ENCODE assay signal across 2 cellular contexts in genomic region chr3:107664614-107665013, GRCh38.
TF ChIP-seq lines count a peak whose summit lies in the region.

No MANE protein-coding gene starts in this region.

TF ChIP-seq in SK-N-SH, 30 proteins besides CTCF, POLR2A, EP300 and RAD21 (continued from another document):
- no peak for TF ChIP-seq REST (IDR thresholded peaks at IDR 0.05; ENCODE audit: low read depth, low read length)
- no peak for TF ChIP-seq PBX3 (IDR thresholded peaks at IDR 0.05)
TF ChIP-seq in SK-N-SH: peak in this region for 0.

TF ChIP-seq in SK-N-SH treated with all-trans-retinoic acid at 6 μM for 48 hours, 23 proteins besides CTCF, POLR2A, EP300 and RAD21 (continued from another document):
- TF ChIP-seq OSR1 (CRISPR knock-in tag; IDR thresholded peaks at IDR 0.05) = no peak
